Comparison of ENCODE assay signal across 1 cellular context in the genomic region with DNA sequence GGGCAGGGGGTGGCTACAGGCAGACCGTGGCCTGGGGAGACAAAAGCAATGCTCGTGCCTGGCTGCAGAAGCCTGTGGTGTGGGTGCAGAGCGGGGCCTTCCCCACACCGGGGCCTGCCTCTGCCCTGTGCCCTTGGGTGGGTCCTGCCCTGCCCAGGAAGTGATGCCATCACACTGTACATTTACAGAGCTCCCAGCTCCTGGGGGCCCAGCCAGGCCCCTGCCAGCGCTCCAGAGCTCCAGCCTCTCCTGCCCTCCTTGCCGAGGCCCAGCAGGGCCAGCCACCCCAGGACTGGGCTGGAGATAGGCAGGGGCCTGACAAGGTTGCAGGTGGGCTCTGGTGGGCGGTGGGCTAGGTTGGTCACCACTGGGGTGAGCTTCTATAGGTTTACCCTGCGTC.
TF ChIP-seq lines count a peak whose summit lies in the region.

No MANE protein-coding gene starts in this region.

TF ChIP-seq in SK-N-SH treated with all-trans-retinoic acid at 6 μM for 48 hours, 23 proteins besides CTCF, POLR2A, EP300 and RAD21 (continued from another document):
- TF ChIP-seq ZNF565 (CRISPR knock-in tag; conservative IDR thresholded peaks at IDR 0.05; ENCODE audit: low read depth) (no peak), ZNF8 (CRISPR knock-in tag; IDR thresholded peaks at IDR 0.05) (no peak), ZC3H10 (CRISPR knock-in tag; IDR thresholded peaks at IDR 0.05) (no peak), ISL1 (CRISPR knock-in tag; IDR thresholded peaks at IDR 0.05) (no peak), OSR1 (CRISPR knock-in tag; IDR thresholded peaks at IDR 0.05) (no peak), PPARA (CRISPR knock-in tag; IDR thresholded peaks at IDR 0.05; ENCODE audit: borderline replicate concordance) (no peak), GLIS3 (CRISPR knock-in tag; IDR thresholded peaks at IDR 0.05) (no peak), POU6F1 (CRISPR knock-in tag; IDR thresholded peaks at IDR 0.05; ENCODE audit: borderline replicate concordance, low read depth) (no peak), TOX (CRISPR knock-in tag; IDR thresholded peaks at IDR 0.05; ENCODE audit: borderline replicate concordance) (no peak), SNAI2 (CRISPR knock-in tag; IDR thresholded peaks at IDR 0.05) (no peak), CSDC2 (CRISPR knock-in tag; IDR thresholded peaks at IDR 0.05) (no peak)
- TF ChIP-seq, protein P1, sequence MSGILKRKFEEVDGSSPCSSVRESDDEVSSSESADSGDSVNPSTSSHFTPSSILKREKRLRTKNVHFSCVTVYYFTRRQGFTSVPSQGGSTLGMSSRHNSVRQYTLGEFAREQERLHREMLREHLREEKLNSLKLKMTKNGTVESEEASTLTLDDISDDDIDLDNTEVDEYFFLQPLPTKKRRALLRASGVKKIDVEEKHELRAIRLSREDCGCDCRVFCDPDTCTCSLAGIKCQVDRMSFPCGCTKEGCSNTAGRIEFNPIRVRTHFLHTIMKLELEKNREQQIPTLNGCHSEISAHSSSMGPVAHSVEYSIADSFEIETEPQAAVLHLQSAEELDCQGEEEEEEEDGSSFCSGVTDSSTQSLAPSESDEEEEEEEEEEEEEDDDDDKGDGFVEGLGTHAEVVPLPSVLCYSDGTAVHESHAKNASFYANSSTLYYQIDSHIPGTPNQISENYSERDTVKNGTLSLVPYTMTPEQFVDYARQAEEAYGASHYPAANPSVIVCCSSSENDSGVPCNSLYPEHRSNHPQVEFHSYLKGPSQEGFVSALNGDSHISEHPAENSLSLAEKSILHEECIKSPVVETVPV (CRISPR knock-in tag; IDR thresholded peaks at IDR 0.05): no peak
